Comparison of ENCODE assay signal across 15 cellular contexts in the genomic region with DNA sequence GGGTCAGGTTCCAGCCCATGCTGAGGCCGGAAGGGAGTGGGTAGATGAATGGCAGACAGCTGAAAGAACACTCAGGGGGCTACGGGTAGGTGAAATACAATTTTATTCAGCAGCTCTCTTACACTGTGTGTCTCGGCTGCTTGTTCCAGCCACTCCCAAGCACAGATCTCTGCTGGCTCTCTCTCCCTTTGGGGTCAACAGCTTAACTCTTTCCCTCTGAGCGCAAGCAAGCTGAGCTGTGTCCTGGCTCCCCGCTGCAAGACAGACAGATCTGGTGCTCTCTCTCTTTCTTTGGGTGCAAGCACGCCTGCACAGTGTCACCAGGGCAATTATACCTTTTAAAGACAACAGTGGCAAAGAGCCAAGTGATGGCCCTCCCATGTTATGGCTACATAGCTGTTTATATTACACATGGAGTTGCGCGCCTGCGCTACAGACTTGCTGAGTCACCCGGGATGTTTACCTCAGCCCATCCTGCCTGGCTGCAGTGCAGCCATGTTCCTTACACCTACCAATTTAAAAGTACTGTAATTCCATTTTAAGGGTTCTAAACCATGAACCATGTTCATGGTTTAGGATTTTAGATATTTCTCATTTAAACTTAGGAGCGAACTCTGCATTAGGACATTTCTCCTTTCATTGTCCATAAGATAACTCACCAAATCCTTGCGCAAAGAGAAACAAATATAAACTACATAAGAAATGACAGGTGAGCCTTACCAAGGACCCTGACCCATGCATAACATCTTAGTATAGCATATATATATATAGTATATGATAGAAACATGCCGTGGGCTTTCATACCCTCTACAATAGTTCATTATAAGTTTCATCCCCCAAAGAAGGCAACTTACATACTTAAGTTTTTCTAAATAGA.
DNase-seq lines count a peak whose midpoint lies in the region; ATAC-seq and TF ChIP-seq lines count a peak whose summit lies in the region.
"Had no signal": no experiment of that assay in that cellular context is flagged by ENCODE, and none has a peak within 500 bp of the region (broad histone marks: within the 10 kb centered on the region; RNA-seq: fewer than 3 reads in every experiment).

No MANE protein-coding gene starts in this region.

- DNase-seq in COR-L47 (lab: John Stamatoyannopoulos, UW) (peak; percentile 95), NCI-H1417 treated with DMSO at 0.1 percent for 48 hours (lab: John Stamatoyannopoulos, UW) (peak; percentile 85), lower lobe of right lung (no peak), ascending aorta (ENCODE audit: low spot score in 2 of 2) (no peak), left lobe of liver (ENCODE audit: low spot score) (no peak), NCI-H1694 treated with DMSO at 0.1 percent for 48 hours (lab: John Stamatoyannopoulos, UW) (no peak)
- no peak for DNase-seq in CD4-positive, alpha-beta T cell
- DNase-seq: activated CD4-positive, alpha-beta T cell treated with anti-CD3 and anti-CD28 coated beads, Interleukin-2, amount 50 U/mL, for 48 hours; activated naive CD4-positive, alpha-beta T cell treated with Interleukin-2 at 50 U/mL for 16 hours; dorsolateral prefrontal cortex; hippocampal formation had no signal

- no peak overlapping the region for H3K4me3 Mint-ChIP-seq in CD4-positive, alpha-beta T cell
- H3K4me3 Mint-ChIP-seq: T-helper 1 cell treated with Interleukin-12 subunit alpha and Interleukin-12 subunit beta and Interleukin-4 antibody, amounts not matched to agents 30 μg/mL and 1 μg/mL, for 36 hours had no signal

- H3K27me3 Mint-ChIP-seq in CD4-positive, alpha-beta T cell: no peaks in the 10 kb centered on the region

- H3K27me3 ChIP-seq in lower lobe of right lung (ENCODE audit: low read depth) (no peaks in the 10 kb centered on the region), ascending aorta (no peaks in the 10 kb centered on the region)
- H3K27me3 ChIP-seq in CD4-positive, alpha-beta T cell (ENCODE audit: control insufficient read depth, insufficient read depth, low read length): no peaks in the 10 kb centered on the region
- H3K27me3 ChIP-seq: BLaER1 treated with 17β-estradiol and CSF1 and Interleukin-3, amounts not matched to agents 10 nM and 100 nM; dorsolateral prefrontal cortex; tibial nerve had no signal

- no peak overlapping the region for H3K27ac Mint-ChIP-seq in CD4-positive, alpha-beta T cell
- H3K27ac Mint-ChIP-seq: T-helper 1 cell treated with Interleukin-12 subunit alpha and Interleukin-12 subunit beta and Interleukin-4 antibody, amounts not matched to agents 30 μg/mL and 1 μg/mL, for 36 hours had no signal

- POLR2A ChIA-PET in CD4-positive, alpha-beta T cell (lab: Charles Lee): no interaction called here

- TF ChIP-seq CTCF in lower lobe of right lung (IDR thresholded peaks at IDR 0.05) (no peak), ascending aorta (IDR thresholded peaks at IDR 0.05) (no peak)
- no peak for TF ChIP-seq CTCF in CD4-positive, alpha-beta T cell (IDR thresholded peaks at IDR 0.05)

- H3K9me3 ChIP-seq in lower lobe of right lung: no peaks in the 10 kb centered on the region
- no peaks in the 10 kb centered on the region for H3K9me3 ChIP-seq in ascending aorta
- no peaks in the 10 kb centered on the region for H3K9me3 ChIP-seq in CD4-positive, alpha-beta T cell (ENCODE audit: control insufficient read depth, low read length)
- H3K9me3 ChIP-seq: BLaER1 treated with 17β-estradiol and CSF1 and Interleukin-3, amounts not matched to agents 10 nM and 100 nM; tibial nerve had no signal

- CTCF ChIA-PET in CD4-positive, alpha-beta T cell (lab: Charles Lee): no interaction called here

- H3K9me3 Mint-ChIP-seq in CD4-positive, alpha-beta T cell: no peaks in the 10 kb centered on the region
- H3K9me3 Mint-ChIP-seq: T-helper 1 cell treated with Interleukin-12 subunit alpha and Interleukin-12 subunit beta and Interleukin-4 antibody, amounts not matched to agents 30 μg/mL and 1 μg/mL, for 36 hours had no signal

- peak; percentile 57 for ATAC-seq in SK-N-SH treated with all-trans-retinoic acid at 6 μM for 48 hours
- ATAC-seq in lower lobe of right lung: peak in 1 of 2 donors; percentile 15
- ATAC-seq in left lobe of liver: no peak
- no peak for ATAC-seq in CD4-positive, alpha-beta T cell (ENCODE audit: poor library complexity)

- peaks cover 16% of the 10 kb centered on the region for H3K4me1 Mint-ChIP-seq in CD4-positive, alpha-beta T cell (ENCODE audit: low read depth)

- no peaks in the 10 kb centered on the region for H3K4me1 ChIP-seq in lower lobe of right lung
- no peaks in the 10 kb centered on the region for H3K4me1 ChIP-seq in ascending aorta
- H3K4me1 ChIP-seq: tibial nerve had no signal

- H3K36me3 ChIP-seq in lower lobe of right lung: no peaks in the 10 kb centered on the region
- no peaks in the 10 kb centered on the region for H3K36me3 ChIP-seq in ascending aorta
- H3K36me3 ChIP-seq: BLaER1 treated with 17β-estradiol and CSF1 and Interleukin-3, amounts not matched to agents 10 nM and 100 nM; tibial nerve had no signal

- H3K4me3 ChIP-seq in lower lobe of right lung (no peak overlapping the region), ascending aorta (no peak overlapping the region)
- H3K4me3 ChIP-seq: BLaER1 treated with 17β-estradiol and CSF1 and Interleukin-3, amounts not matched to agents 10 nM and 100 nM; dorsolateral prefrontal cortex; tibial nerve had no signal

- H3K36me3 Mint-ChIP-seq in CD4-positive, alpha-beta T cell (ENCODE audit: low read depth): no peaks in the 10 kb centered on the region

- intact Hi-C loops in lower lobe of right lung (cut with DNase I) (no loop called here), ascending aorta (cut with DNase I) (no loop called here)
- intact Hi-C loops in CD4-positive, alpha-beta T cell (cut with DNase I, micrococcal nuclease): loop anchor here in 1 of 2 experiments (10.0 kb wide), 1 partner anchor 956 kb away; the partner anchor contains the start of gene KIF26B

- H3K27ac ChIP-seq in lower lobe of right lung (peak overlapping the region; percentile 42), ascending aorta (no peak overlapping the region)
- H3K27ac ChIP-seq in CD4-positive, alpha-beta T cell (ENCODE audit: low read depth, low read length): no peak overlapping the region
- H3K27ac ChIP-seq: BLaER1 treated with 17β-estradiol and CSF1 and Interleukin-3, amounts not matched to agents 10 nM and 100 nM; dorsolateral prefrontal cortex; tibial nerve had no signal

TF ChIP-seq in SK-N-SH treated with all-trans-retinoic acid at 6 μM for 48 hours, 23 proteins besides CTCF, POLR2A, EP300 and RAD21:
- peak; percentile 38; the same call in 1 of the 2 replicates for TF ChIP-seq ZNF8 (CRISPR knock-in tag; IDR thresholded peaks at IDR 0.05)
- TF ChIP-seq, protein P1, sequence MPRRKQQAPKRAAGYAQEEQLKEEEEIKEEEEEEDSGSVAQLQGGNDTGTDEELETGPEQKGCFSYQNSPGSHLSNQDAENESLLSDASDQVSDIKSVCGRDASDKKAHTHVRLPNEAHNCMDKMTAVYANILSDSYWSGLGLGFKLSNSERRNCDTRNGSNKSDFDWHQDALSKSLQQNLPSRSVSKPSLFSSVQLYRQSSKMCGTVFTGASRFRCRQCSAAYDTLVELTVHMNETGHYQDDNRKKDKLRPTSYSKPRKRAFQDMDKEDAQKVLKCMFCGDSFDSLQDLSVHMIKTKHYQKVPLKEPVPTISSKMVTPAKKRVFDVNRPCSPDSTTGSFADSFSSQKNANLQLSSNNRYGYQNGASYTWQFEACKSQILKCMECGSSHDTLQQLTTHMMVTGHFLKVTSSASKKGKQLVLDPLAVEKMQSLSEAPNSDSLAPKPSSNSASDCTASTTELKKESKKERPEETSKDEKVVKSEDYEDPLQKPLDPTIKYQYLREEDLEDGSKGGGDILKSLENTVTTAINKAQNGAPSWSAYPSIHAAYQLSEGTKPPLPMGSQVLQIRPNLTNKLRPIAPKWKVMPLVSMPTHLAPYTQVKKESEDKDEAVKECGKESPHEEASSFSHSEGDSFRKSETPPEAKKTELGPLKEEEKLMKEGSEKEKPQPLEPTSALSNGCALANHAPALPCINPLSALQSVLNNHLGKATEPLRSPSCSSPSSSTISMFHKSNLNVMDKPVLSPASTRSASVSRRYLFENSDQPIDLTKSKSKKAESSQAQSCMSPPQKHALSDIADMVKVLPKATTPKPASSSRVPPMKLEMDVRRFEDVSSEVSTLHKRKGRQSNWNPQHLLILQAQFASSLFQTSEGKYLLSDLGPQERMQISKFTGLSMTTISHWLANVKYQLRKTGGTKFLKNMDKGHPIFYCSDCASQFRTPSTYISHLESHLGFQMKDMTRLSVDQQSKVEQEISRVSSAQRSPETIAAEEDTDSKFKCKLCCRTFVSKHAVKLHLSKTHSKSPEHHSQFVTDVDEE (CRISPR knock-in tag; IDR thresholded peaks at IDR 0.05): peak; percentile 66
- TF ChIP-seq ZFP30 (CRISPR knock-in tag; IDR thresholded peaks at IDR 0.05): no peak
- TF ChIP-seq TOX (CRISPR knock-in tag; IDR thresholded peaks at IDR 0.05; ENCODE audit: borderline replicate concordance): 0 out of 2 replicates have a peak, but pooled peaks have one; percentile 26
- peak; percentile 90 for TF ChIP-seq CSDC2 (CRISPR knock-in tag; IDR thresholded peaks at IDR 0.05)
- TF ChIP-seq SNAI2 (CRISPR knock-in tag; IDR thresholded peaks at IDR 0.05): peak; percentile 76; the same call in 1 of the 2 replicates

Comparison
In these comparisons a context has a peak if more than half of its experiments do, and no peak if none do; other contexts are left out.
1. DNase-seq: peak in COR-L47 (single experiment) and NCI-H1417 treated with DMSO at 0.1 percent for 48 hours (single experiment); none in lower lobe of right lung (single experiment), ascending aorta (0 of 2), left lobe of liver (single experiment), CD4-positive, alpha-beta T cell (0 of 10) and NCI-H1694 treated with DMSO at 0.1 percent for 48 hours (single experiment).